19 cellular contexts compared by ENCODE assay signal in genomic region chr9:125911861-125912260, GRCh38.
DNase-seq lines count a peak whose midpoint lies in the region; ATAC-seq and TF ChIP-seq lines count a peak whose summit lies in the region.
"Had no signal": no experiment of that assay in that cellular context is flagged by ENCODE, and none has a peak within 500 bp of the region (broad histone marks: within the 10 kb centered on the region; RNA-seq: fewer than 3 reads in every experiment).

No MANE protein-coding gene starts in this region.

- H3K36me3 Mint-ChIP-seq in activated CD8-positive, alpha-beta T cell treated with anti-CD3 and anti-CD28 coated beads for 36 hours (ENCODE audit: low read depth), result no peaks in the 10 kb centered on the region
- H3K36me3 Mint-ChIP-seq in activated naive CD8-positive, alpha-beta T cell treated with anti-CD3 and anti-CD28 coated beads, Interleukin-2, amount 50 U/mL, for 24 hours (ENCODE audit: low read depth), result no peaks in the 10 kb centered on the region

- H3K9me3 ChIP-seq in iPS-20b (ENCODE audit: insufficient read depth, low read depth, low read length), result no peaks in the 10 kb centered on the region
- H3K9me3 ChIP-seq: esophagus muscularis mucosa, uterus had no signal

- H3K4me1 Mint-ChIP-seq in activated CD8-positive, alpha-beta T cell treated with anti-CD3 and anti-CD28 coated beads for 36 hours (ENCODE audit: low read depth), result no peaks in the 10 kb centered on the region
- H3K4me1 Mint-ChIP-seq in activated naive CD8-positive, alpha-beta T cell treated with anti-CD3 and anti-CD28 coated beads, Interleukin-2, amount 50 U/mL, for 24 hours, result no peaks in the 10 kb centered on the region

- H3K4me3 Mint-ChIP-seq in activated CD8-positive, alpha-beta T cell treated with anti-CD3 and anti-CD28 coated beads for 36 hours, result no peak overlapping the region
- no peak overlapping the region for H3K4me3 Mint-ChIP-seq in activated naive CD8-positive, alpha-beta T cell treated with anti-CD3 and anti-CD28 coated beads, Interleukin-2, amount 50 U/mL, for 24 hours
- H3K4me3 Mint-ChIP-seq: memory B cell; naive thymus-derived CD4-positive, alpha-beta T cell had no signal

- DNase-seq in AG08395 (ENCODE audit: low spot score) (peak; percentile 2), ELR (ENCODE audit: low read depth) (peak; percentile 59), NCI-H524 (lab: John Stamatoyannopoulos, UW) (peak; percentile 97 to 99), left lobe of liver (ENCODE audit: low spot score) (no peak), SHP77 treated with DMSO at 0.1 percent for 48 hours (lab: John Stamatoyannopoulos, UW) (no peak)
- no peak for DNase-seq in activated CD8-positive, alpha-beta T cell treated with anti-CD3 and anti-CD28 coated beads for 36 hours
- no peak for DNase-seq in activated naive CD8-positive, alpha-beta T cell treated with anti-CD3 and anti-CD28 coated beads, Interleukin-2, amount 50 U/mL, for 24 hours
- DNase-seq: activated CD4-positive, alpha-beta T cell treated with anti-CD3 and anti-CD28 coated beads for 1 hour; caudate nucleus; naive thymus-derived CD4-positive, alpha-beta T cell; NCI-H446 treated with DMSO at 0.1 percent for 48 hours; PC-9; small intestine; stimulated activated CD4-positive, alpha-beta T cell treated with anti-CD3 and anti-CD28 coated beads, Interleukin-4, amount 100 ng/mL, for 1 hour; T1000; uterus had no signal

- H3K4me3 ChIP-seq in iPS-20b (ENCODE audit: low read length), result no peak overlapping the region
- H3K4me3 ChIP-seq: esophagus muscularis mucosa, PC-9, uterus had no signal

- POLR2A ChIA-PET in activated CD8-positive, alpha-beta T cell treated with anti-CD3 and anti-CD28 coated beads for 36 hours (lab: Charles Lee), result no interaction called here

- H3K27me3 Mint-ChIP-seq in activated CD8-positive, alpha-beta T cell treated with anti-CD3 and anti-CD28 coated beads for 36 hours, result no peaks in the 10 kb centered on the region
- no peaks in the 10 kb centered on the region for H3K27me3 Mint-ChIP-seq in activated naive CD8-positive, alpha-beta T cell treated with anti-CD3 and anti-CD28 coated beads, Interleukin-2, amount 50 U/mL, for 24 hours
- H3K27me3 Mint-ChIP-seq: memory B cell had no signal

- intact Hi-C loops in activated CD8-positive, alpha-beta T cell treated with anti-CD3 and anti-CD28 coated beads for 36 hours (cut with micrococcal nuclease), result no loop called here

- peaks cover 21% of the 10 kb centered on the region for H3K4me1 ChIP-seq in iPS-20b (ENCODE audit: insufficient read depth, low read length)
- H3K4me1 ChIP-seq: uterus had no signal

- H3K27ac ChIP-seq in iPS-20b (ENCODE audit: low read length), result no peak overlapping the region
- H3K27ac ChIP-seq: esophagus muscularis mucosa, PC-9, uterus had no signal

- H3K9me3 Mint-ChIP-seq in activated CD8-positive, alpha-beta T cell treated with anti-CD3 and anti-CD28 coated beads for 36 hours, result no peaks in the 10 kb centered on the region
- H3K9me3 Mint-ChIP-seq in activated naive CD8-positive, alpha-beta T cell treated with anti-CD3 and anti-CD28 coated beads, Interleukin-2, amount 50 U/mL, for 24 hours, result no peaks in the 10 kb centered on the region
- H3K9me3 Mint-ChIP-seq: memory B cell; naive thymus-derived CD4-positive, alpha-beta T cell had no signal

- 0 out of 2 replicates have a peak overlapping the region, but pooled peaks have one; percentile 19 for H3K9ac ChIP-seq in iPS-20b (ENCODE audit: low read depth, low read length)

- H3K27me3 ChIP-seq in iPS-20b (ENCODE audit: insufficient read depth, low read length), result no peaks in the 10 kb centered on the region
- H3K27me3 ChIP-seq: esophagus muscularis mucosa, uterus had no signal

- H3K36me3 ChIP-seq in iPS-20b (ENCODE audit: insufficient read depth, low read depth, low read length), result peaks cover 6% of the 10 kb centered on the region
- H3K36me3 ChIP-seq: uterus had no signal

- no peak for ATAC-seq in left lobe of liver
- ATAC-seq in activated CD8-positive, alpha-beta T cell treated with anti-CD3 and anti-CD28 coated beads for 36 hours, result no peak
- ATAC-seq in activated naive CD8-positive, alpha-beta T cell treated with anti-CD3 and anti-CD28 coated beads, Interleukin-2, amount 50 U/mL, for 24 hours, result no peak
- ATAC-seq: naive thymus-derived CD4-positive, alpha-beta T cell had no signal

- no peak for TF ChIP-seq CTCF in activated CD8-positive, alpha-beta T cell treated with anti-CD3 and anti-CD28 coated beads for 36 hours (IDR thresholded peaks at IDR 0.05)

- CTCF ChIA-PET in activated CD8-positive, alpha-beta T cell treated with anti-CD3 and anti-CD28 coated beads for 36 hours (lab: Charles Lee), result interaction anchor here (0.9 kb wide), 1 partner anchor 10 kb away, joined by 3 read pairs; no protein-coding TSS in a partner anchor

- H3K27ac Mint-ChIP-seq in activated CD8-positive, alpha-beta T cell treated with anti-CD3 and anti-CD28 coated beads for 36 hours, result no peak overlapping the region
- no peak overlapping the region for H3K27ac Mint-ChIP-seq in activated naive CD8-positive, alpha-beta T cell treated with anti-CD3 and anti-CD28 coated beads, Interleukin-2, amount 50 U/mL, for 24 hours
- H3K27ac Mint-ChIP-seq: memory B cell; naive thymus-derived CD4-positive, alpha-beta T cell had no signal

Comparison
In these comparisons a context has a peak if more than half of its experiments do, and no peak if none do; other contexts are left out.
1. DNase-seq: peak in AG08395 (single experiment), ELR (single experiment) and NCI-H524 (2 of 2); none in left lobe of liver (single experiment), SHP77 treated with DMSO at 0.1 percent for 48 hours (single experiment), activated CD8-positive, alpha-beta T cell treated with anti-CD3 and anti-CD28 coated beads for 36 hours (single experiment) and activated naive CD8-positive, alpha-beta T cell treated with anti-CD3 and anti-CD28 coated beads, Interleukin-2, amount 50 U/mL, for 24 hours (single experiment).